ENCODE assay signal across 8 cellular contexts in the genomic region with DNA sequence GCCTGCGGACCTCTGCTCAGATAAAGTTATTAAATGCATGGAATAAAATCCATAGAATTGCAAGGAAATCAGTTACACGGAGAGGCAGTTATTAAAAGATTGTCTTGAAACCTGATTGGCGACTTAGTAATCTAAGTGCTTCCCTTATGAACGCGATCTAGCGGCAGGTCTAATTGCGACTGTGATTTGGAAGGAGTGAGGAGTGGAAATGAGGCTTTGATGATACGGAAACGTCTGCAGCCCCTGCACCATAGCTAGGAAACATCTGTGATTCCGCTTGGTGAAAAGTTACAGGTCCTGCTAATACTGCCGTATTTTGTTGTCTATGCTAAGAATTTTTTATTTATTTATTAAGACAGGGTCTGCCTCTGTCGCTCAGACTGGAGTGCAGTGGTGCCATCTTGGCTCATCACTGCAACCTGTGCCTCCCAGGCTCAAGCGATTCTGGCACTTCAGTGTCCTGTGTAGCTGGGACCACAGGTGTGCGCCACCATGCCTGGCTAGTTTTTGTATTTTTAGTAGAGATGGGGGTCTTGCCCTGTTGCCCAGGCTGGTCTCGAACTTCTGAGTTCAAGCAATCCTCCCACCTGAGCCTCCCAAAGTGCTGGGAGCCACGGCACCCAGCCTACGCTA. TPM values are rescaled to one million over a fixed set of nuclear protein-coding genes. Genes with fewer than 3 reads are reported as not detected.
DNase-seq lines count a peak whose midpoint lies in the region; ATAC-seq and TF ChIP-seq lines count a peak whose summit lies in the region.

No MANE protein-coding gene starts in this region.

- CTCF ChIA-PET in MCF 10A (lab: Yijun Ruan, JAX): interaction anchor here (1.2 kb wide), 1 partner anchor 21 kb away, joined by 7 read pairs; no protein-coding TSS in a partner anchor

- POLR2A ChIA-PET in MCF 10A (lab: Yijun Ruan, JAX): interaction anchor here (0.6 to 1.4 kb wide), 10 partner anchors 13 to 118 kb away, joined by 3 to 6 read pairs (median 3); a partner anchor contains a TSS

- ATAC-seq in stimulated activated naive CD8-positive, alpha-beta T cell treated with anti-CD3 and anti-CD28 coated beads, Interleukin-15, Interleukin-2, amounts not matched to agents 100 U/mL and 50 U/mL, for 24 hours: no peak
- ATAC-seq in GM19463 (IDR thresholded peaks at IDR 0.05; ENCODE audit: unreplicated experiment) (no peak), GM21619 (IDR thresholded peaks at IDR 0.05; ENCODE audit: unreplicated experiment) (no peak)

- H3K4me1 ChIP-seq in mesodermal cell (ENCODE audit: control insufficient read depth, insufficient read depth, low read length, poor library complexity, severe bottlenecking): peaks cover 5% of the 10 kb centered on the region

- no TSS peak for BruUV-seq in MCF 10A (replicated peaks; lab: Mats Ljungman, UMichigan)

- peaks cover 20% of the 10 kb centered on the region for H3K36me3 Mint-ChIP-seq in stimulated activated naive CD8-positive, alpha-beta T cell treated with anti-CD3 and anti-CD28 coated beads, Interleukin-15, Interleukin-2, amounts not matched to agents 100 ng/mL and 50 ng/mL, for 24 hours (ENCODE audit: low read depth)
- H3K36me3 Mint-ChIP-seq in MCF 10A (ENCODE audit: insufficient read depth, unreplicated experiment): peaks cover 42% of the 10 kb centered on the region

- no peaks in the 10 kb centered on the region for H3K9me3 ChIP-seq in mesodermal cell (ENCODE audit: control insufficient read depth, low read length)

- 47 to 62% methylated on average over 12 to 15 of the region's 17 CpGs for WGBS in mesodermal cell (ENCODE audit: insufficient coverage in 2 of 2), 2 experiments

- peak overlapping the region; percentile 86 for H3K4me3 ChIP-seq in mesodermal cell (ENCODE audit: extremely low read depth, insufficient read depth, low read length, poor library complexity, severe bottlenecking)

- H3K27ac ChIP-seq in mesodermal cell (ENCODE audit: low read depth, low read length, severe bottlenecking): no peak overlapping the region

- no peaks in the 10 kb centered on the region for H3K9me3 Mint-ChIP-seq in stimulated activated naive CD8-positive, alpha-beta T cell treated with anti-CD3 and anti-CD28 coated beads, Interleukin-15, Interleukin-2, amounts not matched to agents 100 ng/mL and 50 ng/mL, for 24 hours
- H3K9me3 Mint-ChIP-seq in MCF 10A (ENCODE audit: unreplicated experiment): no peaks in the 10 kb centered on the region

- intact Hi-C loops in MCF 10A (cut with micrococcal nuclease): loop anchor here (10.0 kb wide), 2 partner anchors 70 to 110 kb away; a partner anchor contains a TSS

- H3K27ac Mint-ChIP-seq in stimulated activated naive CD8-positive, alpha-beta T cell treated with anti-CD3 and anti-CD28 coated beads, Interleukin-15, Interleukin-2, amounts not matched to agents 100 ng/mL and 50 ng/mL, for 24 hours: peak overlapping the region; percentile 31
- H3K27ac Mint-ChIP-seq in MCF 10A (ENCODE audit: low read depth, unreplicated experiment): no peak overlapping the region

- no peak for TF ChIP-seq CTCF in MCF 10A (IDR thresholded peaks at IDR 0.05; ENCODE audit: unreplicated experiment)

- peaks cover 19% of the 10 kb centered on the region for H3K4me1 Mint-ChIP-seq in stimulated activated naive CD8-positive, alpha-beta T cell treated with anti-CD3 and anti-CD28 coated beads, Interleukin-15, Interleukin-2, amounts not matched to agents 100 ng/mL and 50 ng/mL, for 24 hours (ENCODE audit: low read depth)
- H3K4me1 Mint-ChIP-seq in MCF 10A (ENCODE audit: insufficient read depth, unreplicated experiment): peaks cover 6% of the 10 kb centered on the region

- H3K27me3 Mint-ChIP-seq in stimulated activated naive CD8-positive, alpha-beta T cell treated with anti-CD3 and anti-CD28 coated beads, Interleukin-15, Interleukin-2, amounts not matched to agents 100 ng/mL and 50 ng/mL, for 24 hours: peaks cover 4% of the 10 kb centered on the region
- no peaks in the 10 kb centered on the region for H3K27me3 Mint-ChIP-seq in MCF 10A (ENCODE audit: insufficient read depth, unreplicated experiment)

- no peak for DNase-seq in stimulated activated naive CD8-positive, alpha-beta T cell treated with anti-CD3 and anti-CD28 coated beads, Interleukin-15, Interleukin-2, amounts not matched to agents 100 U/mL and 50 U/mL, for 24 hours
- DNase-seq in MCF 10A (ENCODE audit: unreplicated experiment) (no peak), amniotic stem cell (lab: John Stamatoyannopoulos, UW) (no peak), NCI-H187 treated with DMSO at 0.1 percent for 48 hours (lab: John Stamatoyannopoulos, UW) (no peak)

- H3K4me3 Mint-ChIP-seq in stimulated activated naive CD8-positive, alpha-beta T cell treated with anti-CD3 and anti-CD28 coated beads, Interleukin-15, Interleukin-2, amounts not matched to agents 100 ng/mL and 50 ng/mL, for 24 hours: peak overlapping the region; percentile 83
- peak overlapping the region; percentile 82 for H3K4me3 Mint-ChIP-seq in MCF 10A (ENCODE audit: unreplicated experiment)

- peaks cover 11% of the 10 kb centered on the region for H3K36me3 ChIP-seq in mesodermal cell (ENCODE audit: control insufficient read depth, insufficient read depth, low read length)

RNA-seq across cellular contexts. Expression of a gene that starts 0.9 kb away (rescaled TPM):
- 135 and 137 TPM in 2 replicates for total RNA-seq in MCF 10A (2022)
- polyA plus RNA-seq in mesodermal cell (2013, experiment 1 of 2): 83.3 TPM
- polyA plus RNA-seq in mesodermal cell (2013, experiment 2 of 2): 74.8 TPM

RNA-seq across cellular contexts. Expression of a gene that starts 16.7 kb away (rescaled TPM):
- 3.2 and 7.0 TPM in 2 replicates for total RNA-seq in MCF 10A (2022)
- polyA plus RNA-seq in mesodermal cell (2013, experiment 1 of 2): 33.7 TPM
- 34.8 TPM for polyA plus RNA-seq in mesodermal cell (2013, experiment 2 of 2)

RNA-seq across cellular contexts. Expression of a gene that starts 22.8 kb away (rescaled TPM):
- 219 and 246 TPM in 2 replicates for total RNA-seq in MCF 10A (2022)
- polyA plus RNA-seq in mesodermal cell (2013, experiment 1 of 2): 109 TPM
- polyA plus RNA-seq in mesodermal cell (2013, experiment 2 of 2): 96.2 TPM

RNA-seq across cellular contexts. Expression of a gene that starts 53.6 kb away (rescaled TPM):
- total RNA-seq in MCF 10A (2022): 1,168 and 1,243 TPM in 2 replicates
- polyA plus RNA-seq in mesodermal cell (2013, experiment 1 of 2): 2,052 TPM
- 1,718 TPM for polyA plus RNA-seq in mesodermal cell (2013, experiment 2 of 2)
